7 cellular contexts compared by ENCODE assay signal in the genomic region with DNA sequence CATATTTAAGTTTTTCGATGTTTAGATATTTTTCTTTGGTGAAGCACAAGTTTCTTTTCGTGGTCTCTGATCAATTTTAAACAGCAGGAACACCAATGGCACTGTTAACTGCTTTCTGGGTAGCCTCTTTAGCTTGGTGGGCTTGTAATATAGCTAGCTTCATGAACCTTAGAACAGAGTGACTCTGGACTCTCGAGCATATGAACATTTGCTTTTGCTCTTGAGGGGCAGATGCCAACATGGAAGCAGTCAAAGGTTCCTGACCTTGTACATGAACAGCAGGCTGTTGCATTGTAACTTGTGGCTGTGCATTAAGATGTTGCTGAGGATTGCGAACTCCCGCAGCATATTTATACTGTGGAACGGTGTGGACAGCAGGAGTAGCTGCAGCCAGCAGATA. TPM values are rescaled to one million over a fixed set of nuclear protein-coding genes. Genes with fewer than 3 reads are reported as not detected.
DNase-seq lines count a peak whose midpoint lies in the region; ATAC-seq and TF ChIP-seq lines count a peak whose summit lies in the region.
"Not testable (repeated sequence)": the region's sequence is repeated elsewhere in the genome, so short reads cannot be mapped to it uniquely, and the experiment has no call there.

No MANE protein-coding gene starts in this region.

- peak overlapping the region in 4 of 7 donors; percentile 9 to 76 (median 46) for H3K4me3 Mint-ChIP-seq in CD8-positive, alpha-beta memory T cell
- H3K4me3 Mint-ChIP-seq in IgD-negative memory B cell (peak overlapping the region in 3 of 4 donors; percentile 1 to 83 (median 57)), brain (peak overlapping the region in 4 of 5 experiments; percentile 39 to 76 (median 52)), nephron (peak overlapping the region; percentile 17 to 63 (median 58))
- H3K4me3 Mint-ChIP-seq in activated CD4-positive, alpha-beta T cell treated with anti-CD3 and anti-CD28 coated beads, Interleukin-2, amount 10 ng/mL, durations not matched to agents 7 days and 5 days = not testable (repeated sequence)
- H3K4me3 Mint-ChIP-seq in activated T-helper 17 cell treated with anti-CD3 and anti-CD28 coated beads, Interleukin-2, amount 50 U/mL, for 72 hours = peak overlapping the region; percentile 87

- not testable (repeated sequence) for TF ChIP-seq CTCF in brain (conservative IDR thresholded peaks at IDR 0.05); liver (IDR thresholded peaks at IDR 0.05; ENCODE audit: low read depth, low read length, missing input control); nephron (IDR thresholded peaks at IDR 0.05; ENCODE audit: unreplicated experiment in 3 of 3)

- H3K27me3 Mint-ChIP-seq in CD8-positive, alpha-beta memory T cell; IgD-negative memory B cell; activated CD4-positive, alpha-beta T cell treated with anti-CD3 and anti-CD28 coated beads, Interleukin-2, amount 10 ng/mL, durations not matched to agents 7 days and 5 days; activated T-helper 17 cell treated with anti-CD3 and anti-CD28 coated beads, Interleukin-2, amount 50 U/mL, for 72 hours; brain; nephron (ENCODE audit: low read depth): not testable (repeated sequence)

- H3K9me3 ChIP-seq in CD8-positive, alpha-beta memory T cell (ENCODE audit: low read length); liver (ENCODE audit: control insufficient read depth in 4 of 4, low read length in 3 of 4): not testable (repeated sequence)

- H3K27ac Mint-ChIP-seq in CD8-positive, alpha-beta memory T cell = peak overlapping the region in 5 of 8 donors; percentile 3 to 75 (median 45)
- H3K27ac Mint-ChIP-seq in IgD-negative memory B cell (peak overlapping the region in 2 of 3 donors; percentile 55 to 63), brain (peak overlapping the region in 2 of 5 experiments; percentile 45 to 48), nephron (peak overlapping the region in 2 of 3 experiments; percentile 44 to 52)
- peak overlapping the region; percentile 76 for H3K27ac Mint-ChIP-seq in activated CD4-positive, alpha-beta T cell treated with anti-CD3 and anti-CD28 coated beads, Interleukin-2, amount 10 ng/mL, durations not matched to agents 7 days and 5 days
- peak overlapping the region; percentile 60 for H3K27ac Mint-ChIP-seq in activated T-helper 17 cell treated with anti-CD3 and anti-CD28 coated beads, Interleukin-2, amount 50 U/mL, for 72 hours

- not testable (repeated sequence) for H3K27ac ChIP-seq in CD8-positive, alpha-beta memory T cell (ENCODE audit: low read depth, low read length); liver (ENCODE audit: low read depth in 1 of 2, low read length in 2 of 2)

- H3K9me3 Mint-ChIP-seq in CD8-positive, alpha-beta memory T cell; IgD-negative memory B cell; activated CD4-positive, alpha-beta T cell treated with anti-CD3 and anti-CD28 coated beads, Interleukin-2, amount 10 ng/mL, durations not matched to agents 7 days and 5 days; activated T-helper 17 cell treated with anti-CD3 and anti-CD28 coated beads, Interleukin-2, amount 50 U/mL, for 72 hours; brain; nephron: not testable (repeated sequence)

- peaks cover 27% of the 10 kb centered on the region for H3K4me1 ChIP-seq in CD8-positive, alpha-beta memory T cell (ENCODE audit: insufficient read depth, low read length)
- peaks cover 4 to 27% (median 20%) of the 10 kb centered on the region in 4 donors for H3K4me1 ChIP-seq in liver (ENCODE audit: control insufficient read depth in 4 of 4, insufficient read depth in 4 of 4, low read length in 3 of 4)

- not testable (repeated sequence) for H3K9ac ChIP-seq in liver (ENCODE audit: low read depth in 1 of 2, low read length in 2 of 2)

- DNase-seq in CD8-positive, alpha-beta memory T cell; activated CD4-positive, alpha-beta T cell treated with anti-CD3 and anti-CD28 coated beads, Interleukin-2, amount 10 ng/mL, durations not matched to agents 7 days and 5 days: not testable (repeated sequence)

- H3K36me3 Mint-ChIP-seq in CD8-positive, alpha-beta memory T cell = peaks cover 0 to 49% (median 9%) of the 10 kb centered on the region in 3 donors
- not testable (repeated sequence) for H3K36me3 Mint-ChIP-seq in IgD-negative memory B cell
- H3K36me3 Mint-ChIP-seq in activated CD4-positive, alpha-beta T cell treated with anti-CD3 and anti-CD28 coated beads, Interleukin-2, amount 10 ng/mL, durations not matched to agents 7 days and 5 days (ENCODE audit: low read depth) = peaks cover 37% of the 10 kb centered on the region
- H3K36me3 Mint-ChIP-seq in activated T-helper 17 cell treated with anti-CD3 and anti-CD28 coated beads, Interleukin-2, amount 50 U/mL, for 72 hours (ENCODE audit: low read depth) = peaks cover 72% of the 10 kb centered on the region
- H3K36me3 Mint-ChIP-seq in brain = peaks cover 67% of the 10 kb centered on the region
- H3K36me3 Mint-ChIP-seq in nephron (ENCODE audit: low read depth) = peaks cover 49% of the 10 kb centered on the region

- peaks cover 12% of the 10 kb centered on the region for H3K36me3 ChIP-seq in CD8-positive, alpha-beta memory T cell (ENCODE audit: insufficient read depth, low read length)
- not testable (repeated sequence) for H3K36me3 ChIP-seq in liver (ENCODE audit: control insufficient read depth in 4 of 4, insufficient read depth in 3 of 4, low read depth in 1 of 4, low read length in 3 of 4)

- CTCF ChIA-PET in CD8-positive, alpha-beta memory T cell (lab: Charles Lee) = interaction anchor here (0.6 kb wide), 1 partner anchor 30 kb away, joined by 3 read pairs; no protein-coding TSS in a partner anchor
- CTCF ChIA-PET in activated CD4-positive, alpha-beta T cell treated with anti-CD3 and anti-CD28 coated beads, Interleukin-2, amount 10 ng/mL, durations not matched to agents 7 days and 5 days (lab: Charles Lee) = interaction anchor here (0.5 to 1.3 kb wide), 2 partner anchors 17 to 77 kb away, joined by 3 read pairs; no protein-coding TSS in a partner anchor

- ATAC-seq in activated T-helper 17 cell treated with anti-CD3 and anti-CD28 coated beads, Interleukin-2, amount 50 U/mL, for 72 hours (replicated peaks) = not testable (repeated sequence)

- not testable (repeated sequence) for TF ChIP-seq RAD21 in liver (IDR thresholded peaks at IDR 0.05)

- POLR2A ChIA-PET in CD8-positive, alpha-beta memory T cell (lab: Charles Lee) = interaction anchor here (0.7 kb wide), 1 partner anchor 445 kb away, joined by 3 read pairs; no protein-coding TSS in a partner anchor
- POLR2A ChIA-PET in activated CD4-positive, alpha-beta T cell treated with anti-CD3 and anti-CD28 coated beads, Interleukin-2, amount 10 ng/mL, durations not matched to agents 7 days and 5 days (lab: Charles Lee) = interaction anchor here (0.7 kb wide), 1 partner anchor 270 kb away, joined by 4 read pairs; no protein-coding TSS in a partner anchor

- H3K4me3 ChIP-seq in CD8-positive, alpha-beta memory T cell (ENCODE audit: low read length); liver (ENCODE audit: low read depth in 1 of 3, low read length in 3 of 3): not testable (repeated sequence)

- H3K27me3 ChIP-seq in CD8-positive, alpha-beta memory T cell (ENCODE audit: insufficient read depth, low read length, poor library complexity, severe bottlenecking); liver (ENCODE audit: control insufficient read depth in 4 of 4, insufficient read depth in 4 of 4, low read length in 3 of 4): not testable (repeated sequence)

- peaks cover 42 to 65% (median 54%) of the 10 kb centered on the region in 3 donors for H3K4me1 Mint-ChIP-seq in CD8-positive, alpha-beta memory T cell
- H3K4me1 Mint-ChIP-seq in IgD-negative memory B cell (peaks cover 40 to 45% (median 40%) of the 10 kb centered on the region in 3 donors), brain (peaks cover 56% of the 10 kb centered on the region), nephron (peaks cover 23% of the 10 kb centered on the region)
- H3K4me1 Mint-ChIP-seq in activated CD4-positive, alpha-beta T cell treated with anti-CD3 and anti-CD28 coated beads, Interleukin-2, amount 10 ng/mL, durations not matched to agents 7 days and 5 days = peaks cover 48% of the 10 kb centered on the region
- peaks cover 25% of the 10 kb centered on the region for H3K4me1 Mint-ChIP-seq in activated T-helper 17 cell treated with anti-CD3 and anti-CD28 coated beads, Interleukin-2, amount 50 U/mL, for 72 hours

- 40% methylated on average over 6 of the region's 6 CpGs for WGBS in liver

TF ChIP-seq in liver, 16 proteins besides CTCF, POLR2A, EP300 and RAD21:
- TF ChIP-seq HNF4G (IDR thresholded peaks at IDR 0.05) = peak; percentile 34
- TF ChIP-seq HNF4A (conservative IDR thresholded peaks at IDR 0.05) = peak; percentile 83
- TF ChIP-seq RXRA (IDR thresholded peaks at IDR 0.05) = peak; percentile 32 to 40

RNA-seq across cellular contexts. Expression of a gene that starts 4.7 kb away (rescaled TPM):
- 100 to 1,000 TPM; 111 TPM for total RNA-seq in CD8-positive, alpha-beta memory T cell
- 49.2 TPM for polyA plus RNA-seq in CD8-positive, alpha-beta memory T cell
- polyA plus RNA-seq in IgD-negative memory B cell (35.3 TPM), brain (ENCODE audit: insufficient read depth, low read depth, low replicate concordance) (23.2 TPM), liver (10 to 100 TPM; 10.6 to 10.9 TPM)
- 100 to 1,000 TPM; 108 to 116 TPM for total RNA-seq in activated CD4-positive, alpha-beta T cell treated with anti-CD3 and anti-CD28 coated beads, Interleukin-2, amount 10 ng/mL, durations not matched to agents 7 days and 5 days
- total RNA-seq in activated T-helper 17 cell treated with anti-CD3 and anti-CD28 coated beads, Interleukin-2, amount 50 U/mL, for 72 hours = 100 to 1,000 TPM in 1 of 2 donors, 10 to 100 TPM in 1; 78.8 to 113 TPM
- 10 to 100 TPM; 40.8 to 59.6 TPM for total RNA-seq in liver
